In genomic region chr5:103674321-103674720, GRCh38 we compare ENCODE assay signal across 27 cellular contexts.
DNase-seq lines count a peak whose midpoint lies in the region; ATAC-seq, FAIRE-seq and TF ChIP-seq lines count a peak whose summit lies in the region.
"Had no signal": no experiment of that assay in that cellular context is flagged by ENCODE, and none has a peak within 500 bp of the region (broad histone marks: within the 10 kb centered on the region; RNA-seq: fewer than 3 reads in every experiment).

No MANE protein-coding gene starts in this region.

- ATAC-seq in GM19395 (IDR thresholded peaks at IDR 0.05; ENCODE audit: unreplicated experiment): no peak
- ATAC-seq: activated CD4-positive, CD25-positive, alpha-beta regulatory T cell treated with anti-CD3 and anti-CD28 coated beads, Interleukin-2, amount 50 U/mL, for 24 hours; CD8-positive, alpha-beta T cell; GM12878; heart right ventricle; Panc1 had no signal

- no peaks in the 10 kb centered on the region for H3K4me1 Mint-ChIP-seq in MCF 10A (ENCODE audit: insufficient read depth, unreplicated experiment)
- no peaks in the 10 kb centered on the region for H3K4me1 Mint-ChIP-seq in activated naive CD4-positive, alpha-beta T cell treated with anti-CD3 and anti-CD28 coated beads, Interleukin-2, amount 10 ng/mL, durations not matched to agents 7 days and 5 days
- H3K4me1 Mint-ChIP-seq: activated CD4-positive, alpha-beta memory T cell treated with anti-CD3 and anti-CD28 coated beads, Interleukin-2, amount 10 ng/mL, durations not matched to agents 7 days and 5 days; central memory CD8-positive, alpha-beta T cell; memory B cell; naive B cell had no signal

- H3K9me3 Mint-ChIP-seq in MCF 10A (ENCODE audit: unreplicated experiment): no peaks in the 10 kb centered on the region
- H3K9me3 Mint-ChIP-seq in activated naive CD4-positive, alpha-beta T cell treated with anti-CD3 and anti-CD28 coated beads, Interleukin-2, amount 10 ng/mL, durations not matched to agents 7 days and 5 days: no peaks in the 10 kb centered on the region
- H3K9me3 Mint-ChIP-seq: activated CD4-positive, alpha-beta memory T cell treated with anti-CD3 and anti-CD28 coated beads, Interleukin-2, amount 10 ng/mL, durations not matched to agents 7 days and 5 days; activated T-helper 2 cell treated with anti-CD3 and anti-CD28 coated beads, Interferon-gamma antibody, Interleukin-2, Interleukin-4, amounts not matched to agents 10 μg/mL and 5 μg/mL and 100 μg/mL, durations not matched to agents 14 hours and 24 hours and 36 hours; CD8-positive, alpha-beta T cell; H9; memory B cell had no signal

- BruUV-seq in MCF 10A (replicated peaks; lab: Mats Ljungman, UMichigan): no TSS peak

- no peaks in the 10 kb centered on the region for H3K36me3 Mint-ChIP-seq in MCF 10A (ENCODE audit: insufficient read depth, unreplicated experiment)
- H3K36me3 Mint-ChIP-seq in activated naive CD4-positive, alpha-beta T cell treated with anti-CD3 and anti-CD28 coated beads, Interleukin-2, amount 10 ng/mL, durations not matched to agents 7 days and 5 days: no peaks in the 10 kb centered on the region
- H3K36me3 Mint-ChIP-seq: activated naive CD8-positive, alpha-beta T cell; CD8-positive, alpha-beta T cell; memory B cell; naive B cell had no signal

- CTCF ChIA-PET in MCF 10A (lab: Yijun Ruan, JAX): interaction anchor here (0.5 kb wide), 1 partner anchor 43 kb away, joined by 4 read pairs; no protein-coding TSS in a partner anchor
- CTCF ChIA-PET in activated naive CD4-positive, alpha-beta T cell treated with anti-CD3 and anti-CD28 coated beads, Interleukin-2, amount 10 ng/mL, durations not matched to agents 7 days and 5 days (lab: Charles Lee): no interaction called here

- peak; percentile 9 for FAIRE-seq in islet of Langerhans (lab: Jason Lieb, UNC)
- FAIRE-seq: A204.1, astrocyte, endothelial cell of umbilical vein, GM12878 had no signal

- no peak overlapping the region for H3K4me3 Mint-ChIP-seq in MCF 10A (ENCODE audit: unreplicated experiment)
- no peak overlapping the region for H3K4me3 Mint-ChIP-seq in activated naive CD4-positive, alpha-beta T cell treated with anti-CD3 and anti-CD28 coated beads, Interleukin-2, amount 10 ng/mL, durations not matched to agents 7 days and 5 days
- H3K4me3 Mint-ChIP-seq: activated CD4-positive, alpha-beta memory T cell treated with anti-CD3 and anti-CD28 coated beads, Interleukin-2, amount 10 ng/mL, durations not matched to agents 7 days and 5 days; activated naive CD8-positive, alpha-beta T cell; CD8-positive, alpha-beta T cell; central memory CD8-positive, alpha-beta T cell; H9; memory B cell had no signal

- intact Hi-C loops in MCF 10A (cut with micrococcal nuclease): no loop called here

- DNase-seq in DMS79 treated with DMSO at 0.1 percent for 48 hours (lab: John Stamatoyannopoulos, UW) (peak; percentile 42), DMS79 (lab: John Stamatoyannopoulos, UW) (no peak), NCI-H1417 treated with DMSO at 0.1 percent for 48 hours (lab: John Stamatoyannopoulos, UW) (peak; percentile 77), NCI-H345 (lab: John Stamatoyannopoulos, UW) (peak; percentile 86), MCF 10A (ENCODE audit: unreplicated experiment) (no peak)
- no peak for DNase-seq in activated naive CD4-positive, alpha-beta T cell treated with anti-CD3 and anti-CD28 coated beads, Interleukin-2, amount 10 ng/mL, durations not matched to agents 7 days and 5 days
- DNase-seq: activated CD4-positive, alpha-beta memory T cell treated with anti-CD3 and anti-CD28 coated beads, Interleukin-2, amount 10 ng/mL, durations not matched to agents 7 days and 5 days; CD8-positive, alpha-beta T cell; H9; naive B cell; occipital lobe; stimulated activated CD8-positive, alpha-beta memory T cell treated with anti-CD3 and anti-CD28 coated beads, Interleukin-4, amount 100 ng/mL, for 48 hours; stomach; tibial artery had no signal

- H3K27me3 Mint-ChIP-seq in MCF 10A (ENCODE audit: insufficient read depth, unreplicated experiment): no peaks in the 10 kb centered on the region
- no peaks in the 10 kb centered on the region for H3K27me3 Mint-ChIP-seq in activated naive CD4-positive, alpha-beta T cell treated with anti-CD3 and anti-CD28 coated beads, Interleukin-2, amount 10 ng/mL, durations not matched to agents 7 days and 5 days
- H3K27me3 Mint-ChIP-seq: activated CD4-positive, alpha-beta memory T cell treated with anti-CD3 and anti-CD28 coated beads, Interleukin-2, amount 10 ng/mL, durations not matched to agents 7 days and 5 days; activated naive CD8-positive, alpha-beta T cell; central memory CD8-positive, alpha-beta T cell; naive B cell had no signal

- POLR2A ChIA-PET in MCF 10A (lab: Yijun Ruan, JAX): interaction anchor here (0.7 to 0.9 kb wide), 2 partner anchors 9 to 191 kb away, joined by 3 read pairs; no protein-coding TSS in a partner anchor

- no peak for TF ChIP-seq CTCF in MCF 10A (IDR thresholded peaks at IDR 0.05; ENCODE audit: unreplicated experiment)

- H3K27ac Mint-ChIP-seq in MCF 10A (ENCODE audit: low read depth, unreplicated experiment): no peak overlapping the region
- no peak overlapping the region for H3K27ac Mint-ChIP-seq in activated naive CD4-positive, alpha-beta T cell treated with anti-CD3 and anti-CD28 coated beads, Interleukin-2, amount 10 ng/mL, durations not matched to agents 7 days and 5 days
- H3K27ac Mint-ChIP-seq: activated CD4-positive, alpha-beta memory T cell treated with anti-CD3 and anti-CD28 coated beads, Interleukin-2, amount 10 ng/mL, durations not matched to agents 7 days and 5 days; activated naive CD8-positive, alpha-beta T cell; activated T-helper 2 cell treated with anti-CD3 and anti-CD28 coated beads, Interferon-gamma antibody, Interleukin-2, Interleukin-4, amounts not matched to agents 10 μg/mL and 5 μg/mL and 100 μg/mL, durations not matched to agents 14 hours and 24 hours and 36 hours; CD8-positive, alpha-beta T cell; H9; memory B cell; naive B cell had no signal

Comparison
In these comparisons a context has a peak if more than half of its experiments do, and no peak if none do; other contexts are left out.
1. DNase-seq: peak in DMS79 treated with DMSO at 0.1 percent for 48 hours (single experiment), NCI-H1417 treated with DMSO at 0.1 percent for 48 hours (single experiment) and NCI-H345 (single experiment); none in DMS79 (single experiment), MCF 10A (single experiment) and activated naive CD4-positive, alpha-beta T cell treated with anti-CD3 and anti-CD28 coated beads, Interleukin-2, amount 10 ng/mL, durations not matched to agents 7 days and 5 days (single experiment).